In the genomic region with DNA sequence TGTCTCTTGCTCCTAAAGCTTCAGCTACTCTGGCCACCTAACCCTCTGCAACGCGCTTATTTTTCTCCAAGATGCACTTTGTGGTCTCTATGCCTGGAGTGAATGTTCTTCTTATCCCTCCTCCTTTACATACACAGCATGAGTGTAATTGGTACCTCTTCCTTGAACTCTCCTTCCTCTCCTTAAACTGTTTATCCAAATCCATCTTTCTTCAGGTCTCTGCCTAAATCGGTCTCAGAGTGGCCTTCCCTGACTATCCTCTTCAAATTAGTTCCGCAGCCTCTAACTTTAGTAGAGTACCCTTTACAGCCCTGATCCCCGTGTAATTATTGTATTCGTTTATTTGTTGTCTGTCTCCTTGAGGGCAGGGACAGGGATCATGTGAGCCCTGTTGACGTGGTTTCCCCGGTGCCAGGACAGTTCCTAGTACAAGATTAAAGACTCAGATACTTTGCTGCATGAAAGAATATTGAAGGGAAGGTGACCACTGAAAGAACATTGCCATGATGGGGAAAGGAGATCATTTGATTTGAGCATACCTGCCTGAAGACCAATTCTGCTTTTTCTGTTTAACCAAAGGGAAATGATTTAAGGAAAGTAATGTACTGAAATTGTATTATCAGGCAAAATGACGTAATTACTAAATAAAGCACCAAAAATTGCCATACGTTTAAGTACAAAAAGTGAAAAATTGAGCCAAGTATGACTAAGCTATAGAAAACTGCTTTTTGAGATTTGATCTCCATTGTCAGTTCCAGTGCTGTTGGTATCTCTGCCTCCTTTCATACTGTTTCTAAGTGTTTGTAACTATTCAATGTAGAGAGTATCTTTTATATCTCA, we compare ENCODE assay signal across 8 cellular contexts. TPM values are rescaled to one million over a fixed set of nuclear protein-coding genes. Genes with fewer than 3 reads are reported as not detected.
DNase-seq lines count a peak whose midpoint lies in the region; ATAC-seq and TF ChIP-seq lines count a peak whose summit lies in the region.

No MANE protein-coding gene starts in this region.

- H3K9me3 ChIP-seq in BLaER1, result no peaks in the 10 kb centered on the region

- peak overlapping the region; percentile 97 for H3K27ac ChIP-seq in BLaER1
- peak overlapping the region; percentile 86 for H3K27ac ChIP-seq in VCaP
- H3K27ac ChIP-seq in foreskin keratinocyte, result peak overlapping the region; percentile 92

- TF ChIP-seq CTCF in VCaP (conservative IDR thresholded peaks at IDR 0.05) (no peak), foreskin keratinocyte (conservative IDR thresholded peaks at IDR 0.05) (no peak)

- peak overlapping the region; percentile 94 for H3K4me3 ChIP-seq in BLaER1

- peaks cover 48% of the 10 kb centered on the region for H3K36me3 ChIP-seq in BLaER1

- peak overlapping the region; percentile 97 for H3K9ac ChIP-seq in BLaER1

- H3K4me2 ChIP-seq in BLaER1, result peak overlapping the region; percentile 91

- ATAC-seq in foreskin keratinocyte (no peak), HG03521 (IDR thresholded peaks at IDR 0.05; ENCODE audit: unreplicated experiment) (no peak)

- H3K27me3 ChIP-seq in BLaER1 (no peaks in the 10 kb centered on the region), foreskin keratinocyte (no peaks in the 10 kb centered on the region)

- H4K20me1 ChIP-seq in BLaER1, result peaks cover 76% of the 10 kb centered on the region

- peak; percentile 11 for DNase-seq in HK-2 (ENCODE audit: unreplicated experiment)
- DNase-seq in foreskin keratinocyte, result peak in 1 of 2 donors; percentile 34
- DNase-seq in pons (ENCODE audit: low spot score), result peak; percentile 24
- no peak for DNase-seq in activated CD4-positive, CD25-positive, alpha-beta regulatory T cell (lab: John Stamatoyannopoulos, UW)
- DNase-seq in germinal center (ENCODE audit: low spot score), result no peak

- H3K4me1 ChIP-seq in BLaER1, result peaks cover 43% of the 10 kb centered on the region
- H3K4me1 ChIP-seq in foreskin keratinocyte, result peaks cover 9% of the 10 kb centered on the region

RNA-seq across cellular contexts. Expression of gene CNOT9, which starts 1.2 kb away (rescaled TPM):
- 64.0 and 65.7 TPM in 2 replicates for total RNA-seq in foreskin keratinocyte
- polyA plus RNA-seq in foreskin keratinocyte, result 33.5 and 37.9 TPM in 2 replicates

RNA-seq across cellular contexts. Expression of gene USP37, which starts 1.7 kb away (rescaled TPM):
- total RNA-seq in foreskin keratinocyte, result 11.7 and 13.1 TPM in 2 replicates
- 1.6 and 2.1 TPM in 2 replicates for polyA plus RNA-seq in foreskin keratinocyte

RNA-seq across cellular contexts. Expression of gene PLCD4, which starts 37.8 kb away (rescaled TPM):
- total RNA-seq in foreskin keratinocyte, result 4.0 and 4.1 TPM in 2 replicates
- polyA plus RNA-seq in foreskin keratinocyte, result 3.9 and 4.5 TPM in 2 replicates

Comparison
In these comparisons a context has a peak if more than half of its experiments do, and no peak if none do; other contexts are left out.
1. DNase-seq: peak in HK-2 (single experiment) and pons (single experiment); none in activated CD4-positive, CD25-positive, alpha-beta regulatory T cell (0 of 4) and germinal center (single experiment).
2. Peak in every context shown above with its lines, with median percentiles within 50 percentile points of each other: H3K27ac ChIP-seq.